Comparison of ENCODE assay signal across 1 cellular context in the genomic region with DNA sequence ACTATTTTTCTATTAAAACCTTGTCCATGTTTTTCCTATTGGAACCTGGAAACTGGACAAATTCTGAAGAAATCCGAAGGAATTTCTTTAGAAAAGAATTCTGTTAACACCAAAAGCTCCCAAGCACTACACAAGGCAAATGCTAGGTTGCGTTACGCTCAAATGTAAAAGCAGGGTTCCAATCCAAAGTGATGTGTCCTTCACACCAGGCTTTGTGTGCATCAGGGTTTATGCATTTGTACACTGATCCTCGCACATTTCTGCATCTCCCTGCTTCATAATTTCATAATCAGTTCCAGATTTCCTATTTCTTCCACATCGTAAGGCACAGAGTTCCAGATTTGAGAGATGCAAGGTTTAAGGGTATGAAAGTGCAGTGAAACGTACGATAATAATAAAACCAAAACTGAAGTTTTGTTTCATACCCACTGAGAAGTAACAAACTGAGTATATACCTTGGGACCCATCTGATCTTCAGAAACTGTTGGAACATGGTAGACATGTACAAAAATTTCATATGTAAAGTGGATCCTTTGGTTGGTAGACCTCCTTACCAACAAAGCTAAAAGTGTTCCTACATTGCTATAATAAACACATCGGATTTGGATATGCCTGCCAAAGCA.
TF ChIP-seq lines count a peak whose summit lies in the region.

No MANE protein-coding gene starts in this region.

TF ChIP-seq in H1, 55 proteins besides CTCF, POLR2A, EP300 and RAD21 (continued from another document):
- no peak for TF ChIP-seq BRCA1 (IDR thresholded peaks at IDR 0.05; ENCODE audit: low read depth, low read length)
- TF ChIP-seq JUN (IDR thresholded peaks at IDR 0.05; ENCODE audit: low read depth, low read length), result no peak
- no peak for TF ChIP-seq MAFK (IDR thresholded peaks at IDR 0.05; ENCODE audit: low read depth, low read length)
- no peak for TF ChIP-seq BACH1 (IDR thresholded peaks at IDR 0.05; ENCODE audit: low read length)
- TF ChIP-seq SP2 (IDR thresholded peaks at IDR 0.05; ENCODE audit: low read length), result no peak
- no peak for TF ChIP-seq RNF2 (IDR thresholded peaks at IDR 0.05; ENCODE audit: borderline replicate concordance, low read depth, low read length, missing control alignments, poor library complexity, severe bottlenecking)
- TF ChIP-seq CBX5 (IDR thresholded peaks at IDR 0.05; ENCODE audit: low read depth, low read length), result no peak
- TF ChIP-seq POLR2AphosphoS5 (IDR thresholded peaks at IDR 0.05; ENCODE audit: low read depth, low read length), result no peak
- no peak for TF ChIP-seq HDAC6 (IDR thresholded peaks at IDR 0.05; ENCODE audit: low read depth, low read length)
- no peak for TF ChIP-seq NANOG (IDR thresholded peaks at IDR 0.05; ENCODE audit: insufficient read depth, low read depth, low read length, poor library complexity, severe bottlenecking)
- TF ChIP-seq, protein P1, sequence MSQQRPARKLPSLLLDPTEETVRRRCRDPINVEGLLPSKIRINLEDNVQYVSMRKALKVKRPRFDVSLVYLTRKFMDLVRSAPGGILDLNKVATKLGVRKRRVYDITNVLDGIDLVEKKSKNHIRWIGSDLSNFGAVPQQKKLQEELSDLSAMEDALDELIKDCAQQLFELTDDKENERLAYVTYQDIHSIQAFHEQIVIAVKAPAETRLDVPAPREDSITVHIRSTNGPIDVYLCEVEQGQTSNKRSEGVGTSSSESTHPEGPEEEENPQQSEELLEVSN (IDR thresholded peaks at IDR 0.05), result no peak
- no peak for TF ChIP-seq PHF8 (conservative IDR thresholded peaks at IDR 0.05; ENCODE audit: low read depth, low read length)
- no peak for TF ChIP-seq SIX5 (IDR thresholded peaks at IDR 0.05; ENCODE audit: low read depth, low read length)
- no peak for TF ChIP-seq CTBP2 (IDR thresholded peaks at IDR 0.05; ENCODE audit: borderline replicate concordance, insufficient read depth, insufficient read length, low read length)
- no peak for TF ChIP-seq NRF1 (IDR thresholded peaks at IDR 0.05; ENCODE audit: low read depth, low read length)
- TF ChIP-seq, protein P2, sequence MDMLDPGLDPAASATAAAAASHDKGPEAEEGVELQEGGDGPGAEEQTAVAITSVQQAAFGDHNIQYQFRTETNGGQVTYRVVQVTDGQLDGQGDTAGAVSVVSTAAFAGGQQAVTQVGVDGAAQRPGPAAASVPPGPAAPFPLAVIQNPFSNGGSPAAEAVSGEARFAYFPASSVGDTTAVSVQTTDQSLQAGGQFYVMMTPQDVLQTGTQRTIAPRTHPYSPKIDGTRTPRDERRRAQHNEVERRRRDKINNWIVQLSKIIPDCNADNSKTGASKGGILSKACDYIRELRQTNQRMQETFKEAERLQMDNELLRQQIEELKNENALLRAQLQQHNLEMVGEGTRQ (IDR thresholded peaks at IDR 0.05; ENCODE audit: low read length), result no peak
